8 cellular contexts compared by ENCODE assay signal in genomic region chr15:66472176-66472999, GRCh38. TPM values are rescaled to one million over a fixed set of nuclear protein-coding genes. Genes with fewer than 3 reads are reported as not detected.
DNase-seq lines count a peak whose midpoint lies in the region; ATAC-seq and TF ChIP-seq lines count a peak whose summit lies in the region.

No MANE protein-coding gene starts in this region.

- TF ChIP-seq CTCF in liver (IDR thresholded peaks at IDR 0.05; ENCODE audit: low read depth, low read length, missing input control) (no peak), glutamatergic neuron (IDR thresholded peaks at IDR 0.05; ENCODE audit: partially characterized antibody, unreplicated experiment) (no peak)

- peak overlapping the region in 1 of 2 donors; percentile 16 for H3K27ac ChIP-seq in liver (ENCODE audit: low read depth in 1 of 2, low read length in 2 of 2)

- no peaks in the 10 kb centered on the region for H3K36me3 ChIP-seq in liver (ENCODE audit: control insufficient read depth in 4 of 4, insufficient read depth in 3 of 4, low read depth in 1 of 4, low read length in 3 of 4)

- no peaks in the 10 kb centered on the region for H3K27me3 Mint-ChIP-seq in activated T-cell treated with anti-CD3 and anti-CD28 coated beads, Interleukin-2, amount 50 U/mL, for 24 hours
- peaks cover 5% of the 10 kb centered on the region for H3K27me3 Mint-ChIP-seq in glutamatergic neuron (ENCODE audit: unreplicated experiment)

- H3K4me1 ChIP-seq in liver (ENCODE audit: control insufficient read depth in 4 of 4, insufficient read depth in 4 of 4, low read length in 3 of 4), result peaks cover 0 to 5% (median 4%) of the 10 kb centered on the region in 4 donors

- peak; percentile 90 for ATAC-seq in HG03342 (IDR thresholded peaks at IDR 0.05; ENCODE audit: unreplicated experiment)

- no peaks in the 10 kb centered on the region for H3K9me3 Mint-ChIP-seq in activated T-cell treated with anti-CD3 and anti-CD28 coated beads, Interleukin-2, amount 50 U/mL, for 24 hours
- no peaks in the 10 kb centered on the region for H3K9me3 Mint-ChIP-seq in glutamatergic neuron (ENCODE audit: unreplicated experiment)

- peak overlapping the region; percentile 90 for H3K27ac Mint-ChIP-seq in activated T-cell treated with anti-CD3 and anti-CD28 coated beads, Interleukin-2, amount 50 U/mL, for 24 hours
- no peak overlapping the region for H3K27ac Mint-ChIP-seq in glutamatergic neuron (ENCODE audit: unreplicated experiment)

- peak; percentile 33 for DNase-seq in stimulated activated CD4-positive, alpha-beta T cell treated with anti-CD3 and anti-CD28 coated beads, Interleukin-15, amount 100 ng/mL, for 24 hours
- no peak for DNase-seq in stimulated activated CD4-positive, alpha-beta T cell treated with anti-CD3 and anti-CD28 coated beads, Interleukin-12 subunit alpha, Interleukin-12 subunit beta, amount 100 ng/mL, for 4 hours
- DNase-seq in activated T-cell treated with anti-CD3 and anti-CD28 coated beads, Interleukin-2, amount 50 U/mL, for 24 hours, result peak; percentile 45
- DNase-seq in COLO829 (ENCODE audit: low spot score), result no peak
- DNase-seq in NCI-H128 (lab: John Stamatoyannopoulos, UW; ENCODE audit: unreplicated experiment), result no peak
- DNase-seq in glutamatergic neuron, result no peak

- peaks cover 60% of the 10 kb centered on the region for H3K4me1 Mint-ChIP-seq in activated T-cell treated with anti-CD3 and anti-CD28 coated beads, Interleukin-2, amount 50 U/mL, for 24 hours (ENCODE audit: low read depth)
- H3K4me1 Mint-ChIP-seq in glutamatergic neuron (ENCODE audit: low read depth, unreplicated experiment), result peaks cover 3% of the 10 kb centered on the region

- peaks cover 57% of the 10 kb centered on the region for H3K36me3 Mint-ChIP-seq in activated T-cell treated with anti-CD3 and anti-CD28 coated beads, Interleukin-2, amount 50 U/mL, for 24 hours (ENCODE audit: low read depth)
- no peaks in the 10 kb centered on the region for H3K36me3 Mint-ChIP-seq in glutamatergic neuron (ENCODE audit: unreplicated experiment)

- peak overlapping the region; percentile 40 for H3K4me3 Mint-ChIP-seq in activated T-cell treated with anti-CD3 and anti-CD28 coated beads, Interleukin-2, amount 50 U/mL, for 24 hours
- H3K4me3 Mint-ChIP-seq in glutamatergic neuron (ENCODE audit: unreplicated experiment), result no peak overlapping the region

- no peaks in the 10 kb centered on the region for H3K27me3 ChIP-seq in liver (ENCODE audit: control insufficient read depth in 4 of 4, insufficient read depth in 4 of 4, low read length in 3 of 4)

- H3K4me3 ChIP-seq in liver (ENCODE audit: low read depth in 1 of 3, low read length in 3 of 3), result no peak overlapping the region

- no peaks in the 10 kb centered on the region for H3K9me3 ChIP-seq in liver (ENCODE audit: control insufficient read depth in 4 of 4, low read length in 3 of 4)

- TF ChIP-seq RAD21 in liver (IDR thresholded peaks at IDR 0.05), result no peak

- 80% methylated on average over 8 of the region's 8 CpGs for WGBS in liver

- no peak overlapping the region for H3K9ac ChIP-seq in liver (ENCODE audit: low read depth in 1 of 2, low read length in 2 of 2)

TF ChIP-seq in liver, 16 proteins besides CTCF, POLR2A, EP300 and RAD21:
- TF ChIP-seq JUND (IDR thresholded peaks at IDR 0.05) (peak in 1 of 2 donors; percentile 21), NR2F2 (IDR thresholded peaks at IDR 0.05) (peak; percentile 29), GABPA (IDR thresholded peaks at IDR 0.05 in 1 of 2, conservative IDR thresholded peaks at IDR 0.05 in 1 of 2) (no peak)

RNA-seq across cellular contexts. Expression of gene SNAPC5, which starts 25.2 kb away (rescaled TPM):
- total RNA-seq in liver (10 to 100 TPM; 11.3 to 21.4 TPM), glutamatergic neuron (ENCODE audit: unreplicated experiment) (17.6 TPM)
- polyA plus RNA-seq in liver, result 10 to 100 TPM; 22.7 to 24.9 TPM

RNA-seq across cellular contexts. Expression of gene RPL4, which starts 32.3 kb away (rescaled TPM):
- total RNA-seq in liver (1,000 to 10,000 TPM; 1,530 to 1,638 TPM), glutamatergic neuron (ENCODE audit: unreplicated experiment) (1,679 TPM)
- polyA plus RNA-seq in liver, result 1,000 to 10,000 TPM in 1 of 2 donors, 100 to 1,000 TPM in 1; 323 to 1,351 TPM

RNA-seq across cellular contexts. Expression of gene ZWILCH, which starts 32.7 kb away (rescaled TPM):
- total RNA-seq in liver (10 to 100 TPM in 1 of 2 donors, 1 to 10 TPM in 1; 3.5 to 11.3 TPM), glutamatergic neuron (ENCODE audit: unreplicated experiment) (21.8 TPM)
- 1 to 10 TPM; 1.5 to 2.3 TPM for polyA plus RNA-seq in liver

Comparison
In these comparisons a context has a peak if more than half of its experiments do, and no peak if none do; other contexts are left out.
1. DNase-seq: peak in stimulated activated CD4-positive, alpha-beta T cell treated with anti-CD3 and anti-CD28 coated beads, Interleukin-15, amount 100 ng/mL, for 24 hours (single experiment) and activated T-cell treated with anti-CD3 and anti-CD28 coated beads, Interleukin-2, amount 50 U/mL, for 24 hours (single experiment); none in stimulated activated CD4-positive, alpha-beta T cell treated with anti-CD3 and anti-CD28 coated beads, Interleukin-12 subunit alpha, Interleukin-12 subunit beta, amount 100 ng/mL, for 4 hours (single experiment), COLO829 (single experiment), NCI-H128 (single experiment) and glutamatergic neuron (single experiment).